ENCODE assay signal across 1 cellular context in the genomic region with DNA sequence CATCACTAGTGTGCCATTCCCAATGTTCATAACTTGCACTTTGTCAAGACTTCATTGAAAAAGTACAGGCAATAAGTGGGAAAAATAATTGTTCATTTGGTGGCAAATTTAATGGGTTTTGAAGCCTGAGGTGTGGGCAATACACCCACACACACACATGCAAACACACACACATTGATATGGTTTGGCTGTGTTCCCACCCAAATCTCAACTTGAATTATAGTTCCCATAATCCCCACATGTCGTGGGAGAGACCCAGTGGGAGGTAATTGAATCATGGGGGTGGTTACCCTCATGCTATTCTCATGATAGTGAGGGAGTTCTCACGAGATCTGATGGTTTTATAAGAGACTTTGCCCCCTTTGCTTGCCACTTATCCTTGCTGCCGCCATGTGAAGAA. TPM values are rescaled to one million over a fixed set of nuclear protein-coding genes. Genes with fewer than 3 reads are reported as not detected.
"Had no signal": no experiment of that assay in that cellular context is flagged by ENCODE, and none has a peak within 500 bp of the region (broad histone marks: within the 10 kb centered on the region; RNA-seq: fewer than 3 reads in every experiment).

No MANE protein-coding gene starts in this region.

RNA-seq across cellular contexts. Expression of gene VAV3, which starts 39.9 kb away (rescaled TPM):
- total RNA-seq: osteocyte had no signal
